ENCODE assay signal across 22 cellular contexts in the genomic region with DNA sequence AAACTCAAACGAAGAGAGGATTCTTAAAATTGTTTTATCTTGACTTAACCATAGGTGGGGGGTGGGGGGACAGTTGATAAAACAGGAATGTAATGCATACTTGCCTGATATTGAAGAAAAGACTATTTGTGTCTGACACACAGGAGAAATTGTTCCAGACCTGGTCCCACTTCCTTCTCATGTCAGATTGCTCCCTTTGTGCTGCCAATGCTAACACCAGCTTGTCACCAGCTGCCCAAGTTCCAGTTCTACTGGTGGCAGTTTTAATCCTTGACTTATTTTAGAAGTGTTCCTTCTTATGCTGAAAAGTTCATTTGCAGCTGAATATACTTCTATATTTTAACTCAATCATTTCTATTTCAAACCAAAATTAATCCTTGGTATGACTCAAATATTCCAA.
"Had no signal": no experiment of that assay in that cellular context is flagged by ENCODE, and none has a peak within 500 bp of the region (broad histone marks: within the 10 kb centered on the region; RNA-seq: fewer than 3 reads in every experiment).

No MANE protein-coding gene starts in this region.

- H3K4me3 Mint-ChIP-seq: activated CD4-positive, alpha-beta memory T cell treated with anti-CD3 and anti-CD28 coated beads for 36 hours; activated CD4-positive, alpha-beta T cell treated with anti-CD3 and anti-CD28 coated beads, Interleukin-2, amount 10 ng/mL, durations not matched to agents 24 days and 14 days; activated naive CD4-positive, alpha-beta T cell treated with anti-CD3 and anti-CD28 coated beads, Interleukin-2, amount 10 ng/mL, durations not matched to agents 7 days and 5 days; activated naive CD8-positive, alpha-beta T cell treated with anti-CD3 and anti-CD28 coated beads, Interleukin-2, amount 10 ng/mL, durations not matched to agents 7 days and 5 days; activated T-cell treated with anti-CD3 and anti-CD28 coated beads, Interleukin-2, amount 50 U/mL, for 4 hours; activated T-helper 17 cell treated with anti-CD3 and anti-CD28 coated beads, Interleukin-2, amount 50 U/mL, for 72 hours; T-helper 17 cell; WTC11 had no signal

- H3K27me3 Mint-ChIP-seq: activated CD4-positive, alpha-beta T cell treated with anti-CD3 and anti-CD28 coated beads, Interleukin-2, amount 10 ng/mL, durations not matched to agents 24 days and 14 days; activated naive CD4-positive, alpha-beta T cell treated with anti-CD3 and anti-CD28 coated beads, Interleukin-2, amount 10 ng/mL, durations not matched to agents 7 days and 5 days; activated naive CD8-positive, alpha-beta T cell treated with anti-CD3 and anti-CD28 coated beads, Interleukin-2, amount 10 ng/mL, durations not matched to agents 7 days and 5 days; T-helper 17 cell had no signal

- H3K9me3 ChIP-seq: MG63 had no signal

- H3K36me3 ChIP-seq: brain microvascular endothelial cell, cardiac muscle cell, MG63 had no signal

- H3K27ac ChIP-seq: brain microvascular endothelial cell, cardiac muscle cell, PC-9 had no signal

- H3K36me3 Mint-ChIP-seq: WTC11 had no signal

- H3K27me3 ChIP-seq: brain microvascular endothelial cell, cardiac muscle cell, MG63 had no signal

- DNase-seq: activated CD4-positive, alpha-beta memory T cell treated with anti-CD3 and anti-CD28 coated beads for 36 hours; activated CD4-positive, alpha-beta T cell treated with anti-CD3 and anti-CD28 coated beads, Interleukin-2, amount 10 ng/mL, durations not matched to agents 24 days and 14 days; activated CD4-positive, CD25-positive, alpha-beta regulatory T cell treated with anti-CD3 and anti-CD28 coated beads, Interleukin-2, amount 50 U/mL, for 72 hours; activated CD8-positive, alpha-beta memory T cell treated with anti-CD3 and anti-CD28 coated beads for 24 hours; activated gamma-delta T cell; activated naive CD4-positive, alpha-beta T cell treated with anti-CD3 and anti-CD28 coated beads, Interleukin-2, amount 10 ng/mL, durations not matched to agents 7 days and 5 days; activated naive CD8-positive, alpha-beta T cell treated with anti-CD3 and anti-CD28 coated beads, Interleukin-2, amount 10 ng/mL, durations not matched to agents 7 days and 5 days; activated T-cell treated with anti-CD3 and anti-CD28 coated beads, Interleukin-2, amount 50 U/mL, for 4 hours; brain microvascular endothelial cell; MG63; NCI-H1105; NCI-H1436; NCI-H1694 treated with DMSO at 0.1 percent for 48 hours; NCI-H2029 treated with DMSO at 0.1 percent for 48 hours; NCI-H510A treated with DMSO at 0.1 percent for 48 hours; PC-9; SHP77 treated with DMSO at 0.1 percent for 48 hours; T-helper 17 cell; T-helper 9 cell had no signal

- H3K27ac Mint-ChIP-seq: activated CD4-positive, alpha-beta memory T cell treated with anti-CD3 and anti-CD28 coated beads for 36 hours; activated CD4-positive, alpha-beta T cell treated with anti-CD3 and anti-CD28 coated beads, Interleukin-2, amount 10 ng/mL, durations not matched to agents 24 days and 14 days; activated naive CD4-positive, alpha-beta T cell treated with anti-CD3 and anti-CD28 coated beads, Interleukin-2, amount 10 ng/mL, durations not matched to agents 7 days and 5 days; activated naive CD8-positive, alpha-beta T cell treated with anti-CD3 and anti-CD28 coated beads, Interleukin-2, amount 10 ng/mL, durations not matched to agents 7 days and 5 days; activated T-helper 17 cell treated with anti-CD3 and anti-CD28 coated beads, Interleukin-2, amount 50 U/mL, for 72 hours; T-helper 17 cell; WTC11 had no signal

- H3K4me1 Mint-ChIP-seq: activated naive CD4-positive, alpha-beta T cell treated with anti-CD3 and anti-CD28 coated beads, Interleukin-2, amount 10 ng/mL, durations not matched to agents 7 days and 5 days had no signal

- H3K4me3 ChIP-seq: cardiac muscle cell, MG63, PC-9 had no signal

- H3K9me3 Mint-ChIP-seq: activated CD4-positive, alpha-beta memory T cell treated with anti-CD3 and anti-CD28 coated beads for 36 hours; activated naive CD4-positive, alpha-beta T cell treated with anti-CD3 and anti-CD28 coated beads, Interleukin-2, amount 10 ng/mL, durations not matched to agents 7 days and 5 days; activated naive CD8-positive, alpha-beta T cell treated with anti-CD3 and anti-CD28 coated beads, Interleukin-2, amount 10 ng/mL, durations not matched to agents 7 days and 5 days; activated T-cell treated with anti-CD3 and anti-CD28 coated beads, Interleukin-2, amount 50 U/mL, for 4 hours; WTC11 had no signal

- ATAC-seq: activated T-cell treated with anti-CD3 and anti-CD28 coated beads, Interleukin-2, amount 50 U/mL, for 4 hours; activated T-helper 17 cell treated with anti-CD3 and anti-CD28 coated beads, Interleukin-2, amount 50 U/mL, for 72 hours; T-helper 17 cell; WTC11 had no signal
